In genomic region chr3:105366302-105367062, GRCh38 we compare ENCODE assay signal across 8 cellular contexts. TPM values are rescaled to one million over a fixed set of nuclear protein-coding genes. Genes with fewer than 3 reads are reported as not detected.
DNase-seq lines count a peak whose midpoint lies in the region; ATAC-seq and TF ChIP-seq lines count a peak whose summit lies in the region.

Gene ALCAM, plus strand, starts transcription at chr3:105366909.

- TF ChIP-seq CTCF in OCI-LY3 (IDR thresholded peaks at IDR 0.05; ENCODE audit: low read depth, low read length) (peak; percentile 61), epithelial cell of esophagus (IDR thresholded peaks at IDR 0.05; ENCODE audit: insufficient read depth, low read depth, low read length, missing control alignments) (peak; percentile 74)

- ATAC-seq in GM21447 (IDR thresholded peaks at IDR 0.05; ENCODE audit: unreplicated experiment): peak; percentile 45

- peak within 1 kb of the TSS; percentile 89 for H2AFZ ChIP-seq in OCI-LY3 (ENCODE audit: low read depth, low read length)

- H3K9ac ChIP-seq in HUES6 (ENCODE audit: low read length) (peak within 1 kb of the TSS; percentile 83), OCI-LY3 (ENCODE audit: low read length) (peak within 1 kb of the TSS; percentile 96)

- H3K36me3 ChIP-seq in HUES6 (ENCODE audit: control insufficient read depth, insufficient read depth, low read length) (no peaks in the 10 kb centered on the region), OCI-LY3 (replicated peaks; ENCODE audit: low read depth, low read length) (no peaks in the 10 kb centered on the region)

- peak within 1 kb of the TSS; percentile 27; the same call in 1 of the 2 replicates for H3K27ac ChIP-seq in HUES6 (ENCODE audit: low read depth, low read length)
- H3K27ac ChIP-seq in OCI-LY3 (ENCODE audit: low read length): peak within 1 kb of the TSS; percentile 89

- H3K27me3 ChIP-seq in HUES6 (ENCODE audit: control insufficient read depth, insufficient read depth, low read length) (peaks cover 29% of the 10 kb centered on the region), OCI-LY3 (ENCODE audit: low read depth, low read length) (no peaks in the 10 kb centered on the region), mononuclear cell (ENCODE audit: insufficient read depth, low read length) (peaks cover 7% of the 10 kb centered on the region)

- peaks cover 19% of the 10 kb centered on the region for H3K4me1 ChIP-seq in HUES6 (ENCODE audit: control insufficient read depth, insufficient read depth, low read length)
- H3K4me1 ChIP-seq in OCI-LY3 (ENCODE audit: low read length): peaks cover 44% of the 10 kb centered on the region
- H3K4me1 ChIP-seq in mononuclear cell (ENCODE audit: insufficient read depth, low read length): peaks cover 13% of the 10 kb centered on the region

- no peaks in the 10 kb centered on the region for H3K9me3 ChIP-seq in HUES6 (ENCODE audit: control insufficient read depth, insufficient read depth, low read depth, low read length)
- H3K9me3 ChIP-seq in OCI-LY3 (ENCODE audit: insufficient read depth, low read length): no peaks in the 10 kb centered on the region
- no peaks in the 10 kb centered on the region for H3K9me3 ChIP-seq in mononuclear cell (ENCODE audit: low read depth, low read length)

- H3K4me2 ChIP-seq in OCI-LY3 (ENCODE audit: low read length): peak within 1 kb of the TSS; percentile 95

- H3K4me3 ChIP-seq in HUES6 (ENCODE audit: low read depth, low read length) (peak within 1 kb of the TSS; percentile 98), OCI-LY3 (ENCODE audit: low read length) (peak within 1 kb of the TSS; percentile 92), epithelial cell of esophagus (ENCODE audit: low read length) (peak within 1 kb of the TSS; percentile 97), mononuclear cell (ENCODE audit: low read length) (peak within 1 kb of the TSS; percentile 70)

- peak; percentile 58 for DNase-seq in DMS114 treated with DMSO at 0.1 percent for 48 hours (lab: John Stamatoyannopoulos, UW; ENCODE audit: unreplicated experiment)
- peak; percentile 76 for DNase-seq in activated T-cell treated with anti-CD3 and anti-CD28 coated beads for 24 hours (ENCODE audit: low read depth)
- DNase-seq in epithelial cell of esophagus (ENCODE audit: low read depth): peak; percentile 100
- peak; percentile 69 for DNase-seq in stimulated activated CD8-positive, alpha-beta memory T cell treated with anti-CD3 and anti-CD28 coated beads, Interleukin-4, amount 100 ng/mL, for 24 hours (ENCODE audit: low read depth)

- H3K79me2 ChIP-seq in OCI-LY3 (ENCODE audit: low read length): peaks cover 49% of the 10 kb centered on the region

- peaks cover 9% of the 10 kb centered on the region; the same call in 1 of the 2 replicates for H4K20me1 ChIP-seq in OCI-LY3 (ENCODE audit: insufficient read depth, low read length)

RNA-seq across cellular contexts. Expression of gene ALCAM, which starts in this region (rescaled TPM):
- 13.4 TPM for total RNA-seq in mononuclear cell

Comparison
In these comparisons a context has a peak if more than half of its experiments do, and no peak if none do; other contexts are left out.
1. Peak in every context shown above with its lines: DNase-seq, ATAC-seq, H3K4me3 ChIP-seq and H3K27ac ChIP-seq.